In the genomic region with DNA sequence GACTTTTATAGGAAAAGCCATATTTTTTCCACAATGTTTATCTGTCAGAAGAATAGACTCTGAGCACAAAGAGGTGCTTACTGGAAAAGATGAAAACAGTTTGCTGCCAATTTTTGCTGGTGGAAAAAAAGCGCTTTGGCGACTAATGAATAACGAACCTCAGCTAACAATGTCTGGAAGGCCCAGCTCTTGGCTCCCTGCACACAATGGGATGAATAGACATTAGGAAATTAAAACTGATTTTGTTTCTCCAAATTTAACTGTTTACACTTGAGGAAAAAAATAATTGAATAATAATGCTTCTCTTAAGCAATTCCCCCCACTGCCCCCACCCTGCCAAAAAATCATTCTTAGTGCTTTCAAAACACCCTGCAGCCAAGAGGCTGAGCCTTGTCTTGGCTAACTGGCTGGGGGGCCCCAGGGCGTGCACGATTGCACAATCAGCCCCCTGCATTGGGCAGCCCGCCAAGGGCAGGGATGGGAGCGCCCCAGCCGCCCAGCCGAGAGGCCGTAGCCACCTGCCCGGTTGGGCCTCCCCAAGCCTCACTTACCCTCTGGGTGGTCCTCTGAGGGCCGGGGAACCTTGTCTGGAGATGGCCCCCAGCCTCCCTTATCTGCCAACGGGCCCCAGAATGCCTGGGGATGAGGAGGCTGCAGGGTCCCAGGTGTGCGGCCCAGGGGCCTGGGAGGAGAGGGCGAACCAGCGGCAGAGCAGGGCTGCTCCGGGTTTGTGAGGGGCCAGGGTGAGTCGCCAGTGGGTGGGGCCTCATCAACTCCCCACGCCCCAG, we compare ENCODE assay signal across 10 cellular contexts. TPM values are rescaled to one million over a fixed set of nuclear protein-coding genes. Genes with fewer than 3 reads are reported as not detected.
A peak's percentile ranks its signal among the peaks of the same experiment; 100 is the strongest.
DNase-seq lines count a peak whose midpoint lies in the region; ATAC-seq and TF ChIP-seq lines count a peak whose summit lies in the region.
"Had no signal": no experiment of that assay in that cellular context is flagged by ENCODE, and none has a peak within 500 bp of the region (broad histone marks: within the 10 kb centered on the region; RNA-seq: fewer than 3 reads in every experiment).

No MANE protein-coding gene starts in this region.

- no peak overlapping the region for H2BK12ac ChIP-seq in mesenchymal stem cell (ENCODE audit: low read length in 2 of 2)

- DNase-seq in SIG-M5 treated with dmso at 0.1 percent for 504 hours (lab: John Stamatoyannopoulos, UW; ENCODE audit: unreplicated experiment): peak; percentile 36
- DNase-seq in SIG-M5 (lab: John Stamatoyannopoulos, UW): no peak
- DNase-seq in epithelial cell of esophagus (ENCODE audit: low read depth): peak; percentile 12
- DNase-seq in mesenchymal stem cell: no peak
- peak; percentile 75 for DNase-seq in upper lobe of right lung
- DNase-seq in activated CD4-positive, alpha-beta memory T cell treated with anti-CD3 and anti-CD28 coated beads for 36 hours: no peak
- no peak for DNase-seq in HuH-7 (ENCODE audit: low spot score)
- DNase-seq: activated CD4-positive, alpha-beta T cell treated with anti-CD3 and anti-CD28 coated beads, Interleukin-2, amount 50 U/mL, for 48 hours had no signal

- H3K9me3 Mint-ChIP-seq in activated CD4-positive, alpha-beta memory T cell treated with anti-CD3 and anti-CD28 coated beads for 36 hours: no peaks in the 10 kb centered on the region

- ATAC-seq in upper lobe of right lung (no peak), GM18868 (IDR thresholded peaks at IDR 0.05; ENCODE audit: unreplicated experiment) (no peak)

- H2BK15ac ChIP-seq in mesenchymal stem cell (ENCODE audit: low read depth, poor library complexity, severe bottlenecking): no peak overlapping the region

- intact Hi-C loops in upper lobe of right lung (cut with DNase I): no loop called here
- intact Hi-C loops in activated CD4-positive, alpha-beta memory T cell treated with anti-CD3 and anti-CD28 coated beads for 36 hours (cut with micrococcal nuclease): no loop called here

- no peak overlapping the region for H2AK5ac ChIP-seq in mesenchymal stem cell (ENCODE audit: low read length, severe bottlenecking)

- no peaks in the 10 kb centered on the region for H3K27me3 ChIP-seq in mesenchymal stem cell (ENCODE audit: control insufficient read depth in 1 of 2, insufficient read depth in 1 of 2, low read length in 2 of 2)
- H3K27me3 ChIP-seq in upper lobe of right lung: no peaks in the 10 kb centered on the region

- no peak overlapping the region for H3K4me3 Mint-ChIP-seq in activated CD4-positive, alpha-beta memory T cell treated with anti-CD3 and anti-CD28 coated beads for 36 hours

- H3K9me3 ChIP-seq in mesenchymal stem cell (ENCODE audit: control insufficient read depth, low read length) (no peaks in the 10 kb centered on the region), upper lobe of right lung (no peaks in the 10 kb centered on the region)

- peaks cover 56% of the 10 kb centered on the region for H3K79me1 ChIP-seq in mesenchymal stem cell (replicated peaks; ENCODE audit: low read length, poor library complexity, severe bottlenecking)

- no peaks in the 10 kb centered on the region for H3K36me3 Mint-ChIP-seq in activated CD4-positive, alpha-beta memory T cell treated with anti-CD3 and anti-CD28 coated beads for 36 hours

- H3K4me1 ChIP-seq in mesenchymal stem cell (ENCODE audit: control insufficient read depth, insufficient read depth, low read depth, low read length): peaks cover 59% of the 10 kb centered on the region
- H3K4me1 ChIP-seq in upper lobe of right lung: peaks cover 64% of the 10 kb centered on the region

- no peak for TF ChIP-seq CTCF in epithelial cell of esophagus (IDR thresholded peaks at IDR 0.05; ENCODE audit: insufficient read depth, low read depth, low read length, missing control alignments)
- no peak for TF ChIP-seq CTCF in upper lobe of right lung (IDR thresholded peaks at IDR 0.05)

- H3K36me3 ChIP-seq in mesenchymal stem cell (ENCODE audit: control insufficient read depth in 1 of 2, insufficient read depth in 2 of 2, low read depth in 1 of 2, low read length in 2 of 2): peaks cover 8 to 54% of the 10 kb centered on the region in 2 experiments
- peaks cover 14% of the 10 kb centered on the region for H3K36me3 ChIP-seq in upper lobe of right lung

- WGBS in mesenchymal stem cell: 90% methylated on average over 14 of the region's 19 CpGs

- H3K23ac ChIP-seq in mesenchymal stem cell (ENCODE audit: low read length in 2 of 2): no peak overlapping the region

- H2BK120ac ChIP-seq in mesenchymal stem cell (ENCODE audit: low read depth, low read length): no peak overlapping the region

- H2BK5ac ChIP-seq in mesenchymal stem cell (ENCODE audit: low read depth, low read length, poor library complexity, severe bottlenecking): no peak overlapping the region

- H3K27me3 Mint-ChIP-seq in activated CD4-positive, alpha-beta memory T cell treated with anti-CD3 and anti-CD28 coated beads for 36 hours: no peaks in the 10 kb centered on the region

- H4K8ac ChIP-seq in mesenchymal stem cell (ENCODE audit: low read length): peak overlapping the region; percentile 7

- H3K4me2 ChIP-seq in mesenchymal stem cell (ENCODE audit: low read length, poor library complexity, severe bottlenecking): no peak overlapping the region
- H3K4me2 ChIP-seq: smooth muscle cell had no signal

- H3K4ac ChIP-seq in mesenchymal stem cell (ENCODE audit: low read depth in 1 of 2, low read length in 2 of 2): no peak overlapping the region

- H4K91ac ChIP-seq in mesenchymal stem cell (ENCODE audit: low read length): no peak overlapping the region

- POLR2A ChIA-PET in activated CD4-positive, alpha-beta memory T cell treated with anti-CD3 and anti-CD28 coated beads for 36 hours (lab: Charles Lee): no interaction called here

- no peak overlapping the region for H3K18ac ChIP-seq in mesenchymal stem cell (ENCODE audit: low read depth in 1 of 2, low read length in 2 of 2)

- H3K9ac ChIP-seq in mesenchymal stem cell (ENCODE audit: low read length): peak overlapping the region; percentile 11

- no peak overlapping the region for H3K27ac Mint-ChIP-seq in activated CD4-positive, alpha-beta memory T cell treated with anti-CD3 and anti-CD28 coated beads for 36 hours

- no peak overlapping the region for H2AFZ ChIP-seq in mesenchymal stem cell (ENCODE audit: low read depth, low read length)

- H3K4me3 ChIP-seq in epithelial cell of esophagus (ENCODE audit: low read length) (no peak overlapping the region), mesenchymal stem cell (ENCODE audit: insufficient read depth in 1 of 2, low read depth in 1 of 2, low read length in 2 of 2) (no peak overlapping the region), upper lobe of right lung (no peak overlapping the region)
- H3K4me3 ChIP-seq: smooth muscle cell had no signal

- CTCF ChIA-PET in activated CD4-positive, alpha-beta memory T cell treated with anti-CD3 and anti-CD28 coated beads for 36 hours (lab: Charles Lee): no interaction called here

- H3K27ac ChIP-seq in mesenchymal stem cell (ENCODE audit: low read length, poor library complexity, severe bottlenecking): no peak overlapping the region
- peak overlapping the region; percentile 66 for H3K27ac ChIP-seq in upper lobe of right lung

- no peak overlapping the region for H3K14ac ChIP-seq in mesenchymal stem cell (ENCODE audit: low read length in 2 of 2)

- no peaks in the 10 kb centered on the region for H3K4me1 Mint-ChIP-seq in activated CD4-positive, alpha-beta memory T cell treated with anti-CD3 and anti-CD28 coated beads for 36 hours (ENCODE audit: low read depth)

RNA-seq across cellular contexts. Expression of gene CEBPG, which starts 16.8 kb away (rescaled TPM):
- 12.3 TPM for polyA plus RNA-seq in mesenchymal stem cell (2013, experiment 1 of 2)
- polyA plus RNA-seq in mesenchymal stem cell (2013, experiment 2 of 2): 12.5 TPM
- total RNA-seq in upper lobe of right lung: 32.3 TPM
- total RNA-seq in activated CD4-positive, alpha-beta memory T cell treated with anti-CD3 and anti-CD28 coated beads for 36 hours: 10 to 100 TPM; 30.6 to 30.9 TPM

Comparison
In these comparisons a context has a peak if more than half of its experiments do, and no peak if none do; other contexts are left out.
1. DNase-seq: peak in SIG-M5 treated with dmso at 0.1 percent for 504 hours (single experiment), epithelial cell of esophagus (single experiment) and upper lobe of right lung (single experiment); none in SIG-M5 (single experiment), mesenchymal stem cell (single experiment), activated CD4-positive, alpha-beta memory T cell treated with anti-CD3 and anti-CD28 coated beads for 36 hours (single experiment) and HuH-7 (single experiment).